ENCODE assay signal across 9 cellular contexts in the genomic region with DNA sequence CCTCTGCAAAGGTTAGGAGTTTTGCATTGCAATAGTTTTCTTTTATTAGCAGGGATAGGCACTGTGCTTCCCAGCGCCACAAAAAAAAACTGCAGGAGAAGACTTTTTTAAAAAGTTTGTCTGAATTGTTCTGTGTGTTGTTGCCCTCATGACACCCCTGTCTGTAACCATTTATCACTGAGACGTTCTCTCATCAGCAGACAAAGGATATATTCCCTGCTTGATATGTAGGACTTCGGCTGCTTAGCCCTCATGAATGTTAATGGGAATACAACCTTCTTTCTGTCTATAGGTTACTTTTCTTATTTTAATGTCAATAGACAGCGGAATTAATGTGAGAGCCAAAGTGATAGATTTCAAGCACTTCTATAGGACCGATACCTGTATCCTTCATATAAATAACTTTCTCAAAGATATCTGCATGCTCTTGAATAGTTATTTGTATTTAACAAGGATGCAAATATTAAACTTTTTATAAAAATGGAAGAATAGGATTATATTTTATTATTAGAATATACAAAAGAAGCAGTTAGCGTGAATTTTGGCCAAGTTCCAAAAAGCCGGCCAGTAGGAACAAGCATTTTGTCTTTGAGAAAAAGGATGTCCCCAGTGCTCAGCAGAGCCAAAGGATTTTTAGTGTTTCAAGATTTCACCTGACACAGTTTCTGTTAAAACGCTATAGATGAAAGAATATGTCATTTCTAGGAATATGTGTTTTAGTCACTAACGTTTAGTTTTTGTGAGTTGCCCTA. TPM values are rescaled to one million over a fixed set of nuclear protein-coding genes. Genes with fewer than 3 reads are reported as not detected.
A peak's percentile ranks its signal among the peaks of the same experiment; 100 is the strongest.
DNase-seq lines count a peak whose midpoint lies in the region; ATAC-seq, FAIRE-seq and TF ChIP-seq lines count a peak whose summit lies in the region.
"Had no signal": no experiment of that assay in that cellular context is flagged by ENCODE, and none has a peak within 500 bp of the region (broad histone marks: within the 10 kb centered on the region; RNA-seq: fewer than 3 reads in every experiment).

No MANE protein-coding gene starts in this region.

- no peaks in the 10 kb centered on the region for H3K9me3 Mint-ChIP-seq in activated T-cell treated with anti-CD3 and anti-CD28 coated beads, Interleukin-2, amount 50 U/mL, for 72 hours
- no peaks in the 10 kb centered on the region for H3K9me3 Mint-ChIP-seq in HFFc6
- H3K9me3 Mint-ChIP-seq: activated CD4-positive, alpha-beta memory T cell treated with anti-CD3 and anti-CD28 coated beads for 36 hours had no signal

- TF ChIP-seq CTCF in SU-DHL-6 (IDR thresholded peaks at IDR 0.05; ENCODE audit: insufficient read depth, low read length, poor library complexity, severe bottlenecking) (no peak), keratinocyte (optimal IDR thresholded peaks at IDR 0.05 in 1 of 3, IDR thresholded peaks at IDR 0.05 in 1 of 3, conservative IDR thresholded peaks at IDR 0.05 in 1 of 3; ENCODE audit: extremely low read depth in 1 of 3, insufficient read depth in 2 of 3, low read length in 3 of 3) (no peak), testis (IDR thresholded peaks at IDR 0.05) (no peak), HFFc6 (IDR thresholded peaks at IDR 0.05) (no peak)

- intact Hi-C loops in testis (cut with DNase I; ENCODE audit: low total_unique reads), result no loop called here

- H3K4me2 ChIP-seq in SU-DHL-6 (ENCODE audit: low read depth, low read length, poor library complexity, severe bottlenecking) (peak overlapping the region; percentile 60), keratinocyte (ENCODE audit: control insufficient read depth, extremely low read depth, insufficient read depth, low read depth, low read length) (peak overlapping the region; percentile 94)

- no peak for DNase-seq in activated T-cell treated with anti-CD3 and anti-CD28 coated beads, Interleukin-2, amount 50 U/mL, for 72 hours
- no peak for DNase-seq in activated T-cell treated with anti-CD3 and anti-CD28 coated beads, Interleukin-2, amount 50 U/mL, for 1 hour
- DNase-seq in keratinocyte (ENCODE audit: low read depth, low spot score) (no peak), testis (peak; percentile 24), SIG-M5 treated with dmso at 0.1 percent for 504 hours (lab: John Stamatoyannopoulos, UW; ENCODE audit: unreplicated experiment) (no peak), NCI-H2107 treated with DMSO at 0.1 percent for 48 hours (lab: John Stamatoyannopoulos, UW; ENCODE audit: unreplicated experiment) (no peak), HFFc6 (no peak)

- dilution Hi-C loops in keratinocyte (cut with MboI; ENCODE audit: extremely low pct_ligation_motif_present, low sequenced_read_pairs), result no loop called here

- no peak for FAIRE-seq in keratinocyte (lab: Jason Lieb, UNC)

- 26 to 33% methylated on average over 9 of the region's 9 CpGs for WGBS in testis, 2 donors

- H4K20me1 ChIP-seq in SU-DHL-6 (ENCODE audit: low read depth, low read length) (no peaks in the 10 kb centered on the region), keratinocyte (ENCODE audit: control insufficient read depth, extremely low read depth, insufficient read depth, low read length) (no peaks in the 10 kb centered on the region)

- H3K79me2 ChIP-seq in SU-DHL-6 (ENCODE audit: insufficient read depth, low read length) (peaks cover 34% of the 10 kb centered on the region), keratinocyte (ENCODE audit: control insufficient read depth, insufficient read depth, low read length) (peaks cover 34% of the 10 kb centered on the region)

- no peak overlapping the region for H3K27ac ChIP-seq in SU-DHL-6 (ENCODE audit: low read depth, low read length)
- H3K27ac ChIP-seq in keratinocyte (ENCODE audit: control insufficient read depth, insufficient read depth, low read length), result no peak overlapping the region
- peak overlapping the region in 1 of 2 donors; percentile 93 for H3K27ac ChIP-seq in testis

- H3K4me1 ChIP-seq in keratinocyte (ENCODE audit: control insufficient read depth, extremely low read depth, insufficient read depth, low read length) (peaks cover 16% of the 10 kb centered on the region), testis (peaks cover 17% of the 10 kb centered on the region)

- peaks cover 2% of the 10 kb centered on the region in 2 donors for H3K36me3 Mint-ChIP-seq in activated T-cell treated with anti-CD3 and anti-CD28 coated beads, Interleukin-2, amount 50 U/mL, for 72 hours (ENCODE audit: insufficient read depth in 2 of 2)
- peaks cover 13% of the 10 kb centered on the region for H3K36me3 Mint-ChIP-seq in HFFc6 (ENCODE audit: low read depth)
- H3K36me3 Mint-ChIP-seq: activated CD4-positive, alpha-beta memory T cell treated with anti-CD3 and anti-CD28 coated beads for 36 hours had no signal

- no peaks in the 10 kb centered on the region for H3K9me1 ChIP-seq in keratinocyte (ENCODE audit: control insufficient read depth, extremely low read depth, insufficient read depth, low read length)

- peak overlapping the region in 1 of 2 donors; percentile 79 for H3K4me3 Mint-ChIP-seq in activated T-cell treated with anti-CD3 and anti-CD28 coated beads, Interleukin-2, amount 50 U/mL, for 72 hours
- no peak overlapping the region; the same call in 1 of the 2 replicates for H3K4me3 Mint-ChIP-seq in HFFc6

- no peak overlapping the region for H2AFZ ChIP-seq in SU-DHL-6 (ENCODE audit: low read depth, low read length, severe bottlenecking)
- H2AFZ ChIP-seq in keratinocyte (ENCODE audit: control insufficient read depth, low read length), result no peak overlapping the region

- no peak for ATAC-seq in activated T-cell treated with anti-CD3 and anti-CD28 coated beads, Interleukin-2, amount 50 U/mL, for 72 hours (replicated peaks in 1 of 2)

- H3K4me1 Mint-ChIP-seq in activated T-cell treated with anti-CD3 and anti-CD28 coated beads, Interleukin-2, amount 50 U/mL, for 72 hours (ENCODE audit: low read depth), result peaks cover 24% of the 10 kb centered on the region
- peaks cover 26% of the 10 kb centered on the region for H3K4me1 Mint-ChIP-seq in HFFc6 (ENCODE audit: low read depth)

- H3F3A ChIP-seq in SU-DHL-6 (ENCODE audit: insufficient read depth), result no peaks in the 10 kb centered on the region

- H3K4me3 ChIP-seq in SU-DHL-6 (ENCODE audit: insufficient read depth, low read length, poor library complexity, severe bottlenecking), result peak overlapping the region; percentile 88
- no peak overlapping the region for H3K4me3 ChIP-seq in keratinocyte (ENCODE audit: control insufficient read depth in 2 of 3, extremely low read depth in 1 of 3, insufficient read depth in 2 of 3, low read depth in 1 of 3, low read length in 3 of 3)
- H3K4me3 ChIP-seq in testis, result no peak overlapping the region

- H3K9me3 ChIP-seq in SU-DHL-6 (ENCODE audit: insufficient read depth, low read length) (no peaks in the 10 kb centered on the region), keratinocyte (ENCODE audit: control insufficient read depth, low read depth, low read length) (no peaks in the 10 kb centered on the region), testis (no peaks in the 10 kb centered on the region)

- H3K27me3 ChIP-seq in SU-DHL-6 (ENCODE audit: low read length) (no peaks in the 10 kb centered on the region), keratinocyte (ENCODE audit: control insufficient read depth, extremely low read depth, insufficient read depth, low read length) (peaks cover 4% of the 10 kb centered on the region), testis (no peaks in the 10 kb centered on the region)

- H3K36me3 ChIP-seq in SU-DHL-6 (ENCODE audit: low read length), result no peaks in the 10 kb centered on the region
- no peaks in the 10 kb centered on the region for H3K36me3 ChIP-seq in keratinocyte (ENCODE audit: control insufficient read depth in 2 of 2, extremely low read depth in 1 of 2, insufficient read depth in 2 of 2, low read length in 2 of 2)
- H3K36me3 ChIP-seq in testis (ENCODE audit: low read depth, missing control alignments), result no peaks in the 10 kb centered on the region

- no peaks in the 10 kb centered on the region for H3K9me2 ChIP-seq in SU-DHL-6 (replicated peaks; ENCODE audit: insufficient read depth, low read length)

- H3K27me3 Mint-ChIP-seq in activated T-cell treated with anti-CD3 and anti-CD28 coated beads, Interleukin-2, amount 50 U/mL, for 72 hours (ENCODE audit: low read depth), result peaks cover 30% of the 10 kb centered on the region
- peaks cover 11% of the 10 kb centered on the region for H3K27me3 Mint-ChIP-seq in HFFc6 (ENCODE audit: insufficient read depth)

- H3K9ac ChIP-seq in SU-DHL-6 (ENCODE audit: low read length), result peak overlapping the region; percentile 90; the same call in 1 of the 2 replicates
- no peak overlapping the region for H3K9ac ChIP-seq in keratinocyte (ENCODE audit: control insufficient read depth, extremely low read depth, insufficient read depth, low read length)

- TF ChIP-seq POLR2A in testis (IDR thresholded peaks at IDR 0.05), result no peak

- H3K27ac Mint-ChIP-seq in activated T-cell treated with anti-CD3 and anti-CD28 coated beads, Interleukin-2, amount 50 U/mL, for 72 hours, result peak overlapping the region; percentile 21
- no peak overlapping the region for H3K27ac Mint-ChIP-seq in HFFc6

RNA-seq across cellular contexts. Expression of a gene that starts 1.5 kb away (rescaled TPM):
- total RNA-seq in activated T-cell treated with anti-CD3 and anti-CD28 coated beads, Interleukin-2, amount 50 U/mL, for 72 hours, result 10 to 100 TPM; 16.0 to 17.1 TPM
- polyA plus RNA-seq in keratinocyte (10.1 to 18.9 TPM (median 10.4 TPM) in 3 replicates), testis (ENCODE audit: insufficient read depth, low read depth, low replicate concordance) (10.4 TPM)
- 6.4 TPM for polyA plus RNA-seq in keratinocyte (2011; ENCODE audit: low read depth)
- 7.1 and 14.8 TPM in 2 replicates for polyA plus RNA-seq in keratinocyte (2011; cell fraction: cytosol; rRNA removed)
- polyA plus RNA-seq in keratinocyte (2011; cell fraction: nucleus; rRNA removed), result 9.1 and 14.0 TPM in 2 replicates
- 7.6 and 9.4 TPM in 2 replicates for polyA plus RNA-seq in keratinocyte (2012; ENCODE audit: low replicate concordance)
- 1.1 to 16.3 TPM (median 9.0 TPM) in 3 replicates for polyA minus RNA-seq in keratinocyte
- 12.9 TPM for polyA minus RNA-seq in keratinocyte (2011; cell fraction: cytosol; rRNA and poly(A)+ RNA removed)
- 5.6 and 10.5 TPM in 2 replicates for polyA minus RNA-seq in keratinocyte (2011; cell fraction: nucleus; rRNA and poly(A)+ RNA removed)
- 10 to 100 TPM in 1 of 2 donors, 1 to 10 TPM in 1; 9.4 to 11.0 TPM for total RNA-seq in testis
- total RNA-seq in HFFc6 (2021; fragmentation: NEBNext Ultra II Directional; extraction: Animal tissue kit (Norgen Biotek cat#: 25700)), result 10 to 100 TPM; 28.5 to 34.8 (median 31.6) TPM

RNA-seq across cellular contexts. Expression of a gene that starts 27.7 kb away (rescaled TPM):
- total RNA-seq in activated T-cell treated with anti-CD3 and anti-CD28 coated beads, Interleukin-2, amount 50 U/mL, for 72 hours, result under 1 TPM; 0.12 to 0.21 TPM
- 0.03 to 0.28 TPM (median 0.05 TPM) in 3 replicates for polyA plus RNA-seq in keratinocyte
- 0.19 TPM for polyA plus RNA-seq in keratinocyte (2011; ENCODE audit: low read depth)
- polyA plus RNA-seq in keratinocyte (2011; cell fraction: cytosol; rRNA removed), result 0.11 TPM in 1 of 2 replicates, not detected in the other
- 0.19 and 0.33 TPM in 2 replicates for polyA plus RNA-seq in keratinocyte (2011; cell fraction: nucleus; rRNA removed)
- polyA plus RNA-seq in keratinocyte (2012; ENCODE audit: low replicate concordance), result 0.10 and 0.11 TPM in 2 replicates
- polyA minus RNA-seq in keratinocyte, result 0.10 to 0.26 TPM in 2 of 3 replicates, not detected in the other
- not detected for polyA minus RNA-seq in keratinocyte (2011; cell fraction: cytosol; rRNA and poly(A)+ RNA removed)
- polyA minus RNA-seq in keratinocyte (2011; cell fraction: nucleus; rRNA and poly(A)+ RNA removed), result 0.42 and 0.70 TPM in 2 replicates
- 10 to 100 TPM; 12.6 to 18.0 TPM for total RNA-seq in testis
- polyA plus RNA-seq in testis (ENCODE audit: insufficient read depth, low read depth, low replicate concordance), result 10.8 TPM
- not detected for total RNA-seq in HFFc6 (2021; fragmentation: NEBNext Ultra II Directional; extraction: Animal tissue kit (Norgen Biotek cat#: 25700))

RNA-seq across cellular contexts. Expression of a gene that starts 56.2 kb away (rescaled TPM):
- 1 to 10 TPM; 4.5 to 6.3 TPM for total RNA-seq in activated T-cell treated with anti-CD3 and anti-CD28 coated beads, Interleukin-2, amount 50 U/mL, for 72 hours
- polyA plus RNA-seq in keratinocyte (11.8 to 27.3 TPM (median 27.0 TPM) in 3 replicates), testis (ENCODE audit: insufficient read depth, low read depth, low replicate concordance) (5.2 TPM)
- polyA plus RNA-seq in keratinocyte (2011; ENCODE audit: low read depth), result 19.6 TPM
- 26.1 and 26.4 TPM in 2 replicates for polyA plus RNA-seq in keratinocyte (2011; cell fraction: cytosol; rRNA removed)
- 26.4 and 26.8 TPM in 2 replicates for polyA plus RNA-seq in keratinocyte (2011; cell fraction: nucleus; rRNA removed)
- 8.5 and 20.8 TPM in 2 replicates for polyA plus RNA-seq in keratinocyte (2012; ENCODE audit: low replicate concordance)
- polyA minus RNA-seq in keratinocyte, result 4.4 to 17.9 TPM (median 10.6 TPM) in 3 replicates
- polyA minus RNA-seq in keratinocyte (2011; cell fraction: cytosol; rRNA and poly(A)+ RNA removed), result 13.6 TPM
- polyA minus RNA-seq in keratinocyte (2011; cell fraction: nucleus; rRNA and poly(A)+ RNA removed), result 3.5 and 4.6 TPM in 2 replicates
- total RNA-seq in testis, result 10 to 100 TPM in 1 of 2 donors, 1 to 10 TPM in 1; 9.4 to 13.4 TPM
- total RNA-seq in HFFc6 (2021; fragmentation: NEBNext Ultra II Directional; extraction: Animal tissue kit (Norgen Biotek cat#: 25700)), result 10 to 100 TPM in 5 of 6 experiments, 1 to 10 TPM in 1; 6.7 to 17.0 (median 15.3) TPM

RNA-seq across cellular contexts. Expression of a gene that starts 56.3 kb away (rescaled TPM):
- total RNA-seq in activated T-cell treated with anti-CD3 and anti-CD28 coated beads, Interleukin-2, amount 50 U/mL, for 72 hours, result 1 to 10 TPM; 5.4 to 6.0 TPM
- polyA plus RNA-seq in keratinocyte (2.5 to 4.6 TPM (median 3.7 TPM) in 3 replicates), testis (ENCODE audit: insufficient read depth, low read depth, low replicate concordance) (4.9 TPM)
- 1.4 TPM for polyA plus RNA-seq in keratinocyte (2011; ENCODE audit: low read depth)
- polyA plus RNA-seq in keratinocyte (2011; cell fraction: cytosol; rRNA removed), result 2.2 and 3.6 TPM in 2 replicates
- 4.2 and 4.9 TPM in 2 replicates for polyA plus RNA-seq in keratinocyte (2011; cell fraction: nucleus; rRNA removed)
- 2.5 and 3.5 TPM in 2 replicates for polyA plus RNA-seq in keratinocyte (2012; ENCODE audit: low replicate concordance)
- 2.3 to 4.0 TPM (median 2.4 TPM) in 3 replicates for polyA minus RNA-seq in keratinocyte
- 4.6 TPM for polyA minus RNA-seq in keratinocyte (2011; cell fraction: cytosol; rRNA and poly(A)+ RNA removed)
- 5.3 and 7.3 TPM in 2 replicates for polyA minus RNA-seq in keratinocyte (2011; cell fraction: nucleus; rRNA and poly(A)+ RNA removed)
- total RNA-seq in testis, result 10 to 100 TPM in 1 of 2 donors, 1 to 10 TPM in 1; 10.0 to 10.2 TPM
- 1 to 10 TPM; 5.1 to 6.3 (median 5.6) TPM for total RNA-seq in HFFc6 (2021; fragmentation: NEBNext Ultra II Directional; extraction: Animal tissue kit (Norgen Biotek cat#: 25700))

Comparison
In these comparisons a context has a peak if more than half of its experiments do, and no peak if none do; other contexts are left out.
1. RNA of a gene that starts 27.7 kb away (total RNA-seq): 12.6 to 18.0 TPM in testis; 0.12 to 0.21 TPM in activated T-cell treated with anti-CD3 and anti-CD28 coated beads, Interleukin-2, amount 50 U/mL, for 72 hours and not detected in HFFc6; every median in the first group is over 10 times any median in the second.